ENCODE assay signal across 8 cellular contexts in genomic region chr18:67516432-67517223, GRCh38. TPM values are rescaled to one million over a fixed set of nuclear protein-coding genes. Genes with fewer than 3 reads are reported as not detected.
DNase-seq lines count a peak whose midpoint lies in the region; ATAC-seq, FAIRE-seq and TF ChIP-seq lines count a peak whose summit lies in the region.

Gene DSEL (minus strand): TSS chr18:67516720. CDS start chr18:67514608, 2,112 bp downstream.

- FAIRE-seq in frontal cortex (lab: Jason Lieb, UNC), result no peak

- 0 to 2% (median 1%) methylated on average over 45 to 92 of the region's 92 CpGs for WGBS in stomach, 5 donors

- H3K9me2 ChIP-seq in GM23338 (ENCODE audit: insufficient read depth), result 0 out of 2 replicates have a peak, but pooled peaks cover 4% of the 10 kb centered on the region

- peak within 1 kb of the TSS; percentile 94 for H3K4me2 ChIP-seq in GM23338

- H3K79me2 ChIP-seq in GM23338 (replicated peaks; ENCODE audit: insufficient read depth), result peaks cover 42% of the 10 kb centered on the region

- no peak for TF ChIP-seq EP300 in stomach (IDR thresholded peaks at IDR 0.05)

- no peaks in the 10 kb centered on the region for H3K36me3 ChIP-seq in GM23338 (ENCODE audit: insufficient read depth)
- H3K36me3 ChIP-seq in SJSA1, result peaks cover 4% of the 10 kb centered on the region
- peaks cover 17% of the 10 kb centered on the region for H3K36me3 ChIP-seq in neuron (ENCODE audit: insufficient read depth, low read length)
- no peaks in the 10 kb centered on the region for H3K36me3 ChIP-seq in stomach

- TF ChIP-seq CTCF in GM23338 (conservative IDR thresholded peaks at IDR 0.05; ENCODE audit: low read depth in 2 of 2) (no peak), stomach (IDR thresholded peaks at IDR 0.05) (no peak)

- H3K4me1 ChIP-seq in GM23338 (ENCODE audit: insufficient read depth) (peaks cover 62% of the 10 kb centered on the region), SJSA1 (replicated peaks) (peaks cover 7% of the 10 kb centered on the region), neuron (ENCODE audit: insufficient read depth, low read length) (peaks cover 14% of the 10 kb centered on the region), stomach (peaks cover 6 to 39% (median 14%) of the 10 kb centered on the region in 4 donors)

- DNase-seq in DMS79 treated with DMSO at 0.1 percent for 48 hours (lab: John Stamatoyannopoulos, UW) (peak; percentile 90), GM23338 (ENCODE audit: low spot score) (peak; percentile 96), LHCN-M2 (ENCODE audit: low read depth) (peak; percentile 93), SJSA1 (ENCODE audit: low read depth in 1 of 2, low spot score in 2 of 2) (peak; percentile 88 to 98), frontal cortex (ENCODE audit: low spot score in 2 of 2) (peak; percentile 95 to 99), stomach (peak; percentile 98)
- DNase-seq in activated naive CD4-positive, alpha-beta T cell treated with anti-CD3 and anti-CD28 coated beads for 36 hours, result peak; percentile 99

- H3K27me3 ChIP-seq in GM23338 (ENCODE audit: insufficient read depth), result no peaks in the 10 kb centered on the region
- H3K27me3 ChIP-seq in SJSA1 (replicated peaks), result no peaks in the 10 kb centered on the region
- H3K27me3 ChIP-seq in neuron (ENCODE audit: insufficient read depth, low read length), result no peaks in the 10 kb centered on the region
- H3K27me3 ChIP-seq in stomach, result no peaks in the 10 kb centered on the region

- no peak for TF ChIP-seq POLR2A in stomach (IDR thresholded peaks at IDR 0.05)

- H3K27ac ChIP-seq in GM23338 (ENCODE audit: low read depth) (peak within 1 kb of the TSS; percentile 29; the same call in 1 of the 2 replicates), SJSA1 (peak within 1 kb of the TSS; percentile 44), stomach (peak within 1 kb of the TSS; percentile 89 to 93 (median 89))

- H3K36me3 Mint-ChIP-seq in GM23338 (ENCODE audit: low read depth), result peaks cover 43% of the 10 kb centered on the region
- no peaks in the 10 kb centered on the region for H3K36me3 Mint-ChIP-seq in activated naive CD4-positive, alpha-beta T cell treated with anti-CD3 and anti-CD28 coated beads for 36 hours (ENCODE audit: low read depth)

- peaks cover 4% of the 10 kb centered on the region; the same call in 1 of the 2 replicates for H4K20me1 ChIP-seq in GM23338 (replicated peaks; ENCODE audit: insufficient read depth)

- H2AFZ ChIP-seq in GM23338 (peak within 1 kb of the TSS; percentile 99), neuron (ENCODE audit: low read depth, low read length) (peak within 1 kb of the TSS; percentile 91)

- peaks cover 6% of the 10 kb centered on the region for H3K27me3 Mint-ChIP-seq in GM23338 (ENCODE audit: insufficient read depth, low read depth, poor library complexity)
- H3K27me3 Mint-ChIP-seq in activated naive CD4-positive, alpha-beta T cell treated with anti-CD3 and anti-CD28 coated beads for 36 hours (ENCODE audit: low read depth), result peaks cover 7% of the 10 kb centered on the region

- peak within 1 kb of the TSS; percentile 94 for H3K4me3 ChIP-seq in GM23338
- H3K4me3 ChIP-seq in SJSA1, result peak within 1 kb of the TSS; percentile 84
- H3K4me3 ChIP-seq in neuron (ENCODE audit: low read length), result peak within 1 kb of the TSS; percentile 76
- peak within 1 kb of the TSS; percentile 80 to 90 (median 84) for H3K4me3 ChIP-seq in stomach

- no peaks in the 10 kb centered on the region for H3F3A ChIP-seq in GM23338 (replicated peaks; ENCODE audit: low read depth)

- H3K27ac Mint-ChIP-seq in GM23338, result peak within 1 kb of the TSS; percentile 92
- no peak within 1 kb of the TSS for H3K27ac Mint-ChIP-seq in activated naive CD4-positive, alpha-beta T cell treated with anti-CD3 and anti-CD28 coated beads for 36 hours

- CTCF ChIA-PET in activated naive CD4-positive, alpha-beta T cell treated with anti-CD3 and anti-CD28 coated beads for 36 hours (lab: Charles Lee), result interaction anchor here (0.7 to 2.3 kb wide), 3 partner anchors 10 to 131 kb away, joined by 3 to 13 read pairs (median 3); no protein-coding TSS in a partner anchor

- intact Hi-C loops in activated naive CD4-positive, alpha-beta T cell treated with anti-CD3 and anti-CD28 coated beads for 36 hours (cut with micrococcal nuclease), result loop anchor here (1.0 to 5.0 kb wide), 5 partner anchors 184 to 1219 kb away; partner anchors contain the start of gene TMX3
- intact Hi-C loops in stomach (cut with DNase I; ENCODE audit: low total_unique reads), result no loop called here

- peaks cover 58% of the 10 kb centered on the region for H3K4me1 Mint-ChIP-seq in GM23338
- H3K4me1 Mint-ChIP-seq in activated naive CD4-positive, alpha-beta T cell treated with anti-CD3 and anti-CD28 coated beads for 36 hours (ENCODE audit: low read depth), result peaks cover 21% of the 10 kb centered on the region

- no peaks in the 10 kb centered on the region for H3K9me3 Mint-ChIP-seq in GM23338
- H3K9me3 Mint-ChIP-seq in activated naive CD4-positive, alpha-beta T cell treated with anti-CD3 and anti-CD28 coated beads for 36 hours, result no peaks in the 10 kb centered on the region

- peak within 1 kb of the TSS; percentile 93 for H3K4me3 Mint-ChIP-seq in GM23338
- peak within 1 kb of the TSS; percentile 84 for H3K4me3 Mint-ChIP-seq in activated naive CD4-positive, alpha-beta T cell treated with anti-CD3 and anti-CD28 coated beads for 36 hours

- ATAC-seq in GM23338, result peak; percentile 82

- no peaks in the 10 kb centered on the region for H3K9me3 ChIP-seq in SJSA1 (replicated peaks)
- peaks cover 6% of the 10 kb centered on the region for H3K9me3 ChIP-seq in neuron (ENCODE audit: low read length)
- no peaks in the 10 kb centered on the region for H3K9me3 ChIP-seq in stomach

TF ChIP-seq in GM23338, 12 proteins besides CTCF, POLR2A, EP300 and RAD21:
- TF ChIP-seq NANOG (IDR thresholded peaks at IDR 0.05; ENCODE audit: borderline replicate concordance) (no peak), POLR2AphosphoS5 (IDR thresholded peaks at IDR 0.05; ENCODE audit: low read depth) (peak; percentile 84), ZNF114 (CRISPR knock-in tag; IDR thresholded peaks at IDR 0.05) (no peak)
TF ChIP-seq in GM23338: peak in this region for 1.

RNA-seq across cellular contexts. Expression of gene DSEL, which starts in this region (rescaled TPM):
- total RNA-seq in GM23338 (2014; rRNA removed; shearing (Covaris generic)), result 20.8 and 24.1 TPM in 2 replicates
- polyA plus RNA-seq in GM23338 (2016; fragmentation: Nextera tagmentation; extraction: Ambion mirVana) (4.9 and 5.7 TPM in 2 replicates), stomach (under 1 TPM; 0.78 to 0.93 (median 0.92) TPM)
- total RNA-seq in LHCN-M2 (2014; rRNA removed) (157 and 164 TPM in 2 replicates), frontal cortex (51.4 TPM), stomach (10 to 100 TPM in 1 of 5 donors, 1 to 10 TPM in 4; 3.5 to 23.9 (median 6.2) TPM)
- 34.9 TPM for polyA plus RNA-seq in LHCN-M2 (2012)
- 5.7 and 11.0 TPM in 2 replicates for total RNA-seq in SJSA1 (2014; rRNA removed; shearing (Covaris generic))
- under 1 TPM; 0.10 TPM for total RNA-seq in activated naive CD4-positive, alpha-beta T cell treated with anti-CD3 and anti-CD28 coated beads for 36 hours

Comparison
In these comparisons a context has a peak if more than half of its experiments do, and no peak if none do; other contexts are left out.
1. Peak in every context shown above with its lines: DNase-seq, ATAC-seq, H3K4me3 ChIP-seq and H3K27ac ChIP-seq.
2. Peak in DNase-seq in activated naive CD4-positive, alpha-beta T cell treated with anti-CD3 and anti-CD28 coated beads for 36 hours; RNA of the gene not detected or under 1 TPM.
3. H3K27ac ChIP-seq: peak in every context shown above with its lines; median percentile 89 in stomach; 44 in SJSA1; 29 in GM23338.